Comparison of ENCODE assay signal across 1 cellular context in the genomic region with DNA sequence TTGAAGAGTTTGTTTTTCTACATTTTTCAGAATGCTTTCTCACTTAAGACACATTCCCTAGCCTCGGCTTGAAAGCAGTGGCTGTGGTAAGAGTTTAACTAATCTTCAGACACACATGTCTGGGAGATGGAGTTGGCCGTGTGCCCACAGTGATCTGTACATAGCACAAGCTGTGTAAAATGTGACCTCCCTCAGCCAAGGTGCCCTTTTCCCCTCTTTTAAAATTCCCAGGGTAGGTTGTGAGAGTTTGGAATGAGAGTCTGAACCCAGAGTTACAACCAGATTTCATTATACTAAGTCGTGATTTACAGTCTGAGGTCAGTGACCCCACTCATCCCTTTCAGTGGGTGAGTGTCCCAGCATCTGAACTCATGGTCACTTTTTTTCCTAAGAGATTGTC.
TF ChIP-seq lines count a peak whose summit lies in the region.

No MANE protein-coding gene starts in this region.

TF ChIP-seq in H1, 55 proteins besides CTCF, POLR2A, EP300 and RAD21:
- no peak for TF ChIP-seq BCL11A (IDR thresholded peaks at IDR 0.05; ENCODE audit: low read depth in 2 of 2, low read length in 2 of 2)
- no peak for TF ChIP-seq JUND (IDR thresholded peaks at IDR 0.05; ENCODE audit: low read length)
- TF ChIP-seq E2F6 (IDR thresholded peaks at IDR 0.05) = no peak
